Comparison of ENCODE assay signal across 1 cellular context in genomic region chr20:63971960-63972311, GRCh38. TPM values are rescaled to one million over a fixed set of nuclear protein-coding genes. Genes with fewer than 3 reads are reported as not detected.
"Had no signal": no experiment of that assay in that cellular context is flagged by ENCODE, and none has a peak within 500 bp of the region (broad histone marks: within the 10 kb centered on the region; RNA-seq: fewer than 3 reads in every experiment).

No MANE protein-coding gene starts in this region.

RNA-seq across cellular contexts. Expression of gene SAMD10, which starts 7.5 kb away (rescaled TPM):
- total RNA-seq: ascending aorta had no signal
